ENCODE assay signal across 8 cellular contexts in the genomic region with DNA sequence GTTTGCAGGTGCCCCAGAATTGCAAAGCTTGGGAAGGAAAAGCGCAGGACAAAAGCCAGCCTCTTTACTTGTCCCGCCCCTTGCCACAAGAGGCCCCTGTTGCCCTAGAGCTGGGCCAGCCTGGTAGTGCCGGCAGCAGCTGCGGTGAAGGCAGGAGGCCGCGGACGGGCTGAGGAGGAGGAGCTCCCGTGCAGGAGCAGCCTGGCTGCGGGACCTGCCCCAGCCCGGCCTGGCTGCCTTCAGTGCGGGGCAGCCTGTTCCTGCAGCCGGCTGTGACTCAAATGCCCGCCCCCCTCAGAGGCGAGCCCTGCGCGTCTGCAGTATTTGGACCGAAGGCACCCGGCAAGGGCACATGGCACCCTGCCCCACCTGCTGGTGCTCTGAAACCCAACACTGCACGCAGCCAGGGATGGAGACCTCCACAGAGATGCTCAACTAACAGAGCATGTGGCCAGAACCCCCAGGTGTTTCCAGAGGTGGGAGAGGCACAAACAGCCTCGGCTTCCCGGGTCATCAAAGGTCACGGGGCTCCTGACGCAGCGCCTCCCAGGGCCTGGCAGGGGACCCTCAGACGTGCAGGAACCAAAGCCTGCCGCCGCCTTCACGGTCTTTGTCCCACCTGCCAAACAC. TPM values are rescaled to one million over a fixed set of nuclear protein-coding genes. Genes with fewer than 3 reads are reported as not detected.
A peak's percentile ranks its signal among the peaks of the same experiment; 100 is the strongest.
DNase-seq lines count a peak whose midpoint lies in the region; ATAC-seq and TF ChIP-seq lines count a peak whose summit lies in the region.

No MANE protein-coding gene starts in this region.

- peak; percentile 41 for DNase-seq in DMS53 treated with DMSO at 0.1 percent for 48 hours (lab: John Stamatoyannopoulos, UW; ENCODE audit: unreplicated experiment)
- DNase-seq in cerebellum (ENCODE audit: low spot score), result peak; percentile 92
- peak; percentile 73 to 78 for DNase-seq in left colon
- peak in 2 of 3 experiments; percentile 11 to 36 for DNase-seq in stimulated activated CD4-positive, alpha-beta T cell treated with anti-CD3 and anti-CD28 coated beads, TNF-alpha, amount 100 ng/mL, for 24 hours (ENCODE audit: low read depth in 3 of 3)
- no peak for DNase-seq in UCSD-AML1 (lab: John Stamatoyannopoulos, UW; ENCODE audit: unreplicated experiment)

- intact Hi-C loops in left colon (cut with DNase I, micrococcal nuclease), result no loop called here

- ATAC-seq in GM19452 (IDR thresholded peaks at IDR 0.05; ENCODE audit: unreplicated experiment) (peak; percentile 94), HG03520 (IDR thresholded peaks at IDR 0.05; ENCODE audit: unreplicated experiment) (peak; percentile 64), SK-N-SH treated with all-trans-retinoic acid at 6 μM for 48 hours (peak; percentile 21), left colon (peak; percentile 87)

TF ChIP-seq in SK-N-SH treated with all-trans-retinoic acid at 6 μM for 48 hours, 23 proteins besides CTCF, POLR2A, EP300 and RAD21:
- TF ChIP-seq, protein P1, sequence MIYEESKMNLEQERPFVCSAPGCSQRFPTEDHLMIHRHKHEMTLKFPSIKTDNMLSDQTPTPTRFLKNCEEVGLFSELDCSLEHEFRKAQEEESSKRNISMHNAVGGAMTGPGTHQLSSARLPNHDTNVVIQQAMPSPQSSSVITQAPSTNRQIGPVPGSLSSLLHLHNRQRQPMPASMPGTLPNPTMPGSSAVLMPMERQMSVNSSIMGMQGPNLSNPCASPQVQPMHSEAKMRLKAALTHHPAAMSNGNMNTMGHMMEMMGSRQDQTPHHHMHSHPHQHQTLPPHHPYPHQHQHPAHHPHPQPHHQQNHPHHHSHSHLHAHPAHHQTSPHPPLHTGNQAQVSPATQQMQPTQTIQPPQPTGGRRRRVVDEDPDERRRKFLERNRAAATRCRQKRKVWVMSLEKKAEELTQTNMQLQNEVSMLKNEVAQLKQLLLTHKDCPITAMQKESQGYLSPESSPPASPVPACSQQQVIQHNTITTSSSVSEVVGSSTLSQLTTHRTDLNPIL (CRISPR knock-in tag; IDR thresholded peaks at IDR 0.05; ENCODE audit: low read depth), result no peak
- no peak for TF ChIP-seq ISL1 (CRISPR knock-in tag; IDR thresholded peaks at IDR 0.05)
- TF ChIP-seq, protein P2, sequence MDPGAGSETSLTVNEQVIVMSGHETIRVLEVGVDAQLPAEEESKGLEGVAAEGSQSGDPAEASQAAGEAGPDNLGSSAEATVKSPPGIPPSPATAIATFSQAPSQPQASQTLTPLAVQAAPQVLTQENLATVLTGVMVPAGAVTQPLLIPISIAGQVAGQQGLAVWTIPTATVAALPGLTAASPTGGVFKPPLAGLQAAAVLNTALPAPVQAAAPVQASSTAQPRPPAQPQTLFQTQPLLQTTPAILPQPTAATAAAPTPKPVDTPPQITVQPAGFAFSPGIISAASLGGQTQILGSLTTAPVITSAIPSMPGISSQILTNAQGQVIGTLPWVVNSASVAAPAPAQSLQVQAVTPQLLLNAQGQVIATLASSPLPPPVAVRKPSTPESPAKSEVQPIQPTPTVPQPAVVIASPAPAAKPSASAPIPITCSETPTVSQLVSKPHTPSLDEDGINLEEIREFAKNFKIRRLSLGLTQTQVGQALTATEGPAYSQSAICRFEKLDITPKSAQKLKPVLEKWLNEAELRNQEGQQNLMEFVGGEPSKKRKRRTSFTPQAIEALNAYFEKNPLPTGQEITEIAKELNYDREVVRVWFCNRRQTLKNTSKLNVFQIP (CRISPR knock-in tag; IDR thresholded peaks at IDR 0.05; ENCODE audit: borderline replicate concordance, low read depth), result no peak
- no peak for TF ChIP-seq TCF4 (CRISPR knock-in tag; IDR thresholded peaks at IDR 0.05; ENCODE audit: borderline replicate concordance)
- TF ChIP-seq ZNF8 (CRISPR knock-in tag; IDR thresholded peaks at IDR 0.05), result no peak
- TF ChIP-seq ESRRG (CRISPR knock-in tag; IDR thresholded peaks at IDR 0.05), result no peak
- TF ChIP-seq GLIS3 (CRISPR knock-in tag; IDR thresholded peaks at IDR 0.05), result no peak

RNA-seq across cellular contexts. Expression of a gene that starts 29.7 kb away (rescaled TPM):
- total RNA-seq in cerebellum (22.9 TPM), left colon (10 to 100 TPM; 35.9 to 36.4 TPM)

Comparison
In these comparisons a context has a peak if more than half of its experiments do, and no peak if none do; other contexts are left out.
1. ATAC-seq: peak in every context shown above with its lines; median percentile 94 in GM19452; 87 in left colon; 64 in HG03520; 21 in SK-N-SH treated with all-trans-retinoic acid at 6 μM for 48 hours.